ENCODE assay signal across 1 cellular context in the genomic region with DNA sequence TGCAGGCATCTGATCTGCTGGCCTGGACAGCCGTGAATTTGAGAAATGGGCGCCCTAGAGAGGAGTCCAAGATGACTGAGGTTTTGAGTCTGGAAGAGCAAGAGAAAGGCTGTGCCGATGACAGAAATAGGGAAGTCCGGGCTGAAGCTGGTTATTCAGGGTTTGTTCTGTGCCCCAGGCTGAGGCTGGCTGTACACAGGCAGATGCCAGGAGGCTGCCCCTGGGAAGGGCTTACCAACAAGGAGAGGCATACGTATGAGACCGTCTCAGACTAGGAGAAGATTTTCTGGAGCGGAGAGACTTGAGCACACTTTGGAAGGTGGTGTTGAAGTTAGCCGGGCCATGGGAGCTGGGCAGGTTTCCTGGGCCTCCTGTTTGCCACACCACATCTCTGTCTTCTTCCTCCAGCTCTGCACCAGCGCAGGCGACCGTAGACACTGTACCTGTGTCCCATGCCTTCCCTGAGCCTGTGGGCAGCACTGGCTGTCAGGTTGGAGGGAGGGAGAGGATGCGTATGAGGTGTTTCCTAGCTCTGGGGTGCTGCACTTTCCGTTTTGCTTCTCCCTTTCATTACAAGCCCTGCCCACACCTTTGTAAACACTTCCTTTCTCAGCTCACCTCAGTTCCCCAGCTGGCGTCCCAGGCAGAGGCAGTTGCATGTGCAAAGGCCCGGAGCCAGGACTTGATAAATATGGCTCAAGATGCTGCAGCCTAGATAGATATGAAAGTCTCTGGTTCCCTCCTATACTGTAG.
TF ChIP-seq lines count a peak whose summit lies in the region.

No MANE protein-coding gene starts in this region.

TF ChIP-seq in GM23338, 12 proteins besides CTCF, POLR2A, EP300 and RAD21 (continued from another document):
- TF ChIP-seq ZNF462 (CRISPR knock-in tag; IDR thresholded peaks at IDR 0.05) (no peak), ZNF114 (CRISPR knock-in tag; IDR thresholded peaks at IDR 0.05) (no peak), CREB1 (CRISPR knock-in tag; IDR thresholded peaks at IDR 0.05; ENCODE audit: low read depth) (no peak), EZH2phosphoT487 (IDR thresholded peaks at IDR 0.05; ENCODE audit: unreplicated experiment) (no peak), REST (IDR thresholded peaks at IDR 0.05; ENCODE audit: unreplicated experiment) (no peak)
